ENCODE assay signal across 19 cellular contexts in genomic region chr1:232598837-232599177, GRCh38.
"Had no signal": no experiment of that assay in that cellular context is flagged by ENCODE, and none has a peak within 500 bp of the region (broad histone marks: within the 10 kb centered on the region; RNA-seq: fewer than 3 reads in every experiment).

No MANE protein-coding gene starts in this region.

- H3K4me3 Mint-ChIP-seq: neural crest cell; T-helper 1 cell treated with Interleukin-12 subunit alpha and Interleukin-12 subunit beta and Interleukin-4 antibody, amounts not matched to agents 30 μg/mL and 1 μg/mL, for 36 hours had no signal

- H3K4me3 ChIP-seq: gastrocnemius medialis, heart right ventricle, left ventricle myocardium inferior, tibial artery had no signal

- FAIRE-seq: kidney, TTC549 had no signal

- H3K27ac ChIP-seq: coronary artery, gastrocnemius medialis, parathyroid adenoma, tibial artery had no signal

- H3K9me3 Mint-ChIP-seq: neural crest cell; T-helper 1 cell treated with Interleukin-12 subunit alpha and Interleukin-12 subunit beta and Interleukin-4 antibody, amounts not matched to agents 30 μg/mL and 1 μg/mL, for 36 hours had no signal

- H3K4me1 ChIP-seq: gastrocnemius medialis, parathyroid adenoma had no signal

- DNase-seq: activated CD4-positive, alpha-beta T cell treated with anti-CD3 and anti-CD28 coated beads, Interleukin-2, amount 50 U/mL, for 48 hours; activated CD4-positive, CD25-positive, alpha-beta regulatory T cell; activated CD8-positive, alpha-beta memory T cell treated with anti-CD3 and anti-CD28 coated beads, Interleukin-2, amount 50 U/mL, for 48 hours; activated naive CD4-positive, alpha-beta T cell treated with Interleukin-2 at 50 U/mL for 16 hours; caudate nucleus; effector CD8-positive, alpha-beta T cell; gastrocnemius medialis; heart right ventricle; kidney; left ventricle myocardium inferior; retina; stimulated activated CD4-positive, alpha-beta T cell treated with anti-CD3 and anti-CD28 coated beads, Interleukin-15, amount 100 ng/mL, for 24 hours; stimulated activated CD4-positive, alpha-beta T cell treated with anti-CD3 and anti-CD28 coated beads, Interleukin-4, amount 100 ng/mL, for 24 hours; tibial artery had no signal

- H3K9me3 ChIP-seq: gastrocnemius medialis, heart right ventricle, left ventricle myocardium inferior, tibial artery had no signal

- H3K36me3 ChIP-seq: gastrocnemius medialis, left ventricle myocardium inferior, tibial artery had no signal

- ATAC-seq: gastrocnemius medialis had no signal

- H3K27me3 ChIP-seq: gastrocnemius medialis, heart right ventricle, tibial artery had no signal
